Comparison of ENCODE assay signal across 21 cellular contexts in the genomic region with DNA sequence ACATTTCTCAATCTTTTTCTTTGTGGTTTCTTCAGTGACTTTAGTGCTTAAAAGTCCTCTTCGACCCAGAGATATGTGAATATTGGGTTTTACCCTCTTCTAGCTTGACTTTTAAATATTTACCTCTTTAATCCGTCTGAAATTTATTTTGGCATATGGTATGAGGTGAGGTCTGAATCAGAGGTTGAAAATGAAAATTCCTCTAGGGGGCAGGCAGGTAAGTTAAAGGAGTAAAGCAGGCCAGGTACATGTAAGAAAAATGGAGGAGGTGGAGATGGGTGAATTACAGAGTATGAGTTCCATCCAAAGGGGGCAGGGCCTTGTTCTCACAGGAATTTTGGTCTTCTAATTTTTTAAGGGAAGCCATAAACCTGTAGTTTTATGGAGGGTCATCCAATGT.
A peak's percentile ranks its signal among the peaks of the same experiment; 100 is the strongest.
DNase-seq lines count a peak whose midpoint lies in the region; ATAC-seq, FAIRE-seq and TF ChIP-seq lines count a peak whose summit lies in the region.
"Had no signal": no experiment of that assay in that cellular context is flagged by ENCODE, and none has a peak within 500 bp of the region (broad histone marks: within the 10 kb centered on the region; RNA-seq: fewer than 3 reads in every experiment).

No MANE protein-coding gene starts in this region.

- no peak overlapping the region for H3K4me3 ChIP-seq in GM12878
- H3K4me3 ChIP-seq in neuronal stem cell (ENCODE audit: low read length in 2 of 2), result no peak overlapping the region
- no peak overlapping the region for H3K4me3 ChIP-seq in aorta (ENCODE audit: low read length in 2 of 2)
- H3K4me3 ChIP-seq: testis had no signal

- no peak overlapping the region for H3K9ac ChIP-seq in GM12878 (ENCODE audit: control insufficient read depth, insufficient read depth, low read length)
- H3K9ac ChIP-seq in neuronal stem cell (ENCODE audit: low read depth, low read length, poor library complexity), result no peak overlapping the region

- H3K27me3 ChIP-seq in GM12878 (replicated peaks in 1 of 2; ENCODE audit: control insufficient read depth in 2 of 2, insufficient read depth in 2 of 2, low read length in 1 of 2), result no peaks in the 10 kb centered on the region; a peak in 1 of 4 replicates
- no peaks in the 10 kb centered on the region for H3K27me3 ChIP-seq in neuronal stem cell (ENCODE audit: control insufficient read depth in 3 of 3, insufficient read depth in 3 of 3, low read depth in 1 of 3, low read length in 3 of 3)
- no peaks in the 10 kb centered on the region for H3K27me3 ChIP-seq in aorta (ENCODE audit: control insufficient read depth in 1 of 2, insufficient read depth in 2 of 2, low read length in 1 of 2)
- H3K27me3 ChIP-seq: testis had no signal

- H3K4me2 ChIP-seq in GM12878 (ENCODE audit: control insufficient read depth, insufficient read depth) (no peak overlapping the region), neuronal stem cell (ENCODE audit: insufficient read depth, low read length, poor library complexity, severe bottlenecking) (no peak overlapping the region)

- H3K9me3 Mint-ChIP-seq in mesothelial cell of epicardium, result no peaks in the 10 kb centered on the region

- no peak overlapping the region for H3K4me3 Mint-ChIP-seq in mesothelial cell of epicardium
- H3K4me3 Mint-ChIP-seq: activated CD8-positive, alpha-beta memory T cell treated with anti-CD3 and anti-CD28 coated beads, Interleukin-2, amount 10 ng/mL, durations not matched to agents 7 days and 5 days had no signal

- no peak overlapping the region for H2BK12ac ChIP-seq in neuronal stem cell (ENCODE audit: low read length)

- no peak overlapping the region for H2AK5ac ChIP-seq in neuronal stem cell (ENCODE audit: low read depth, low read length)

- no peak for TF ChIP-seq EP300 in GM12878 (IDR thresholded peaks at IDR 0.05; ENCODE audit: borderline replicate concordance in 1 of 2, control insufficient read depth in 1 of 2, low read depth in 2 of 2, low read length in 2 of 2)

- H3K27ac Mint-ChIP-seq in mesothelial cell of epicardium, result peak overlapping the region; percentile 66
- H3K27ac Mint-ChIP-seq: activated CD8-positive, alpha-beta memory T cell treated with anti-CD3 and anti-CD28 coated beads, Interleukin-2, amount 10 ng/mL, durations not matched to agents 7 days and 5 days; CD14-positive monocyte had no signal

- WGBS in GM12878 (ENCODE audit: insufficient coverage, insufficient replicate concordance, low lambda C conversion rate, missing lambda C conversion rate), result 21% methylated on average over 2 of the region's 2 CpGs
- no CpG with 5 or more reads among the region's 2 CpGs for WGBS in neuronal stem cell (ENCODE audit: extremely low coverage in 2 of 2, insufficient read length in 2 of 2, insufficient replicate concordance in 1 of 2), 2 donors
- 70 to 73% methylated on average over 2 of the region's 2 CpGs for whole genome bisulfite sequencing in aorta, 2 donors

- no peak overlapping the region for H4K91ac ChIP-seq in neuronal stem cell (ENCODE audit: low read depth, low read length, poor library complexity)

- POLR2A ChIA-PET in GM12878 (lab: Charles Lee), result no interaction called here

- no peak overlapping the region for H3K4ac ChIP-seq in neuronal stem cell (ENCODE audit: low read length)

- no peak overlapping the region for H2BK15ac ChIP-seq in neuronal stem cell (ENCODE audit: low read length)

- in situ Hi-C loops in GM12878 (cut with MboI), result no loop called here

- no peak for TF ChIP-seq RAD21 in GM12878 (IDR thresholded peaks at IDR 0.05; ENCODE audit: insufficient read depth, low read depth, low read length)

- H3K14ac ChIP-seq in neuronal stem cell (ENCODE audit: low read length), result no peak overlapping the region

- peak; percentile 54 for FAIRE-seq in GM12878 (lab: Jason Lieb, UNC)

- no TSS peak for BruUV-seq in GM12878 (replicated peaks; lab: Mats Ljungman, UMichigan)

- no peaks in the 10 kb centered on the region for H3K79me2 ChIP-seq in GM12878 (ENCODE audit: control insufficient read depth, insufficient read depth, low read length)

- no peaks in the 10 kb centered on the region for H3K79me1 ChIP-seq in neuronal stem cell (ENCODE audit: low read depth, low read length)

- RAD21 ChIA-PET in GM12878 (lab: Charles Lee; ENCODE audit: unreplicated experiment), result interaction anchor here (1.0 kb wide), 1 partner anchor 262 kb away, joined by 3 read pairs; no protein-coding TSS in a partner anchor

- peak in 1 of 3 experiments; percentile 23; a peak in 3 of 6 replicates for TF ChIP-seq CTCF in GM12878 (IDR thresholded peaks at IDR 0.05 in 2 of 3, conservative IDR thresholded peaks at IDR 0.05 in 1 of 3; ENCODE audit: control insufficient read depth in 2 of 3, extremely low read depth in 1 of 3, insufficient read depth in 1 of 3, low read depth in 3 of 3, low read length in 3 of 3)
- TF ChIP-seq CTCF in mesothelial cell of epicardium (IDR thresholded peaks at IDR 0.05; ENCODE audit: unreplicated experiment), result no peak

- H3K36me3 Mint-ChIP-seq in mesothelial cell of epicardium, result no peaks in the 10 kb centered on the region
- H3K36me3 Mint-ChIP-seq: activated CD8-positive, alpha-beta memory T cell treated with anti-CD3 and anti-CD28 coated beads, Interleukin-2, amount 10 ng/mL, durations not matched to agents 7 days and 5 days; CD14-positive monocyte had no signal

- H3K27ac ChIP-seq in GM12878 (ENCODE audit: control insufficient read depth, insufficient read depth), result no peak overlapping the region
- no peak overlapping the region for H3K27ac ChIP-seq in neuronal stem cell (replicated peaks; ENCODE audit: low read length)
- no peak overlapping the region for H3K27ac ChIP-seq in aorta (ENCODE audit: low read depth in 1 of 2, low read length in 2 of 2)
- H3K27ac ChIP-seq: epithelial cell of prostate, testis had no signal

- H3K18ac ChIP-seq in neuronal stem cell (ENCODE audit: low read length), result no peak overlapping the region

- H3K4me1 Mint-ChIP-seq in mesothelial cell of epicardium, result peaks cover 69% of the 10 kb centered on the region
- H3K4me1 Mint-ChIP-seq: activated CD8-positive, alpha-beta memory T cell treated with anti-CD3 and anti-CD28 coated beads, Interleukin-2, amount 10 ng/mL, durations not matched to agents 7 days and 5 days had no signal

- no peaks in the 10 kb centered on the region for H3K4me1 ChIP-seq in GM12878 (ENCODE audit: control insufficient read depth, insufficient read depth, low read length)
- peaks cover 0 to 5% of the 10 kb centered on the region in 2 donors for H3K4me1 ChIP-seq in neuronal stem cell (ENCODE audit: control insufficient read depth in 2 of 2, insufficient read depth in 1 of 2, low read depth in 1 of 2, low read length in 2 of 2)
- H3K4me1 ChIP-seq in aorta (ENCODE audit: control insufficient read depth in 1 of 2, insufficient read depth in 2 of 2, low read length in 2 of 2), result no peaks in the 10 kb centered on the region
- H3K4me1 ChIP-seq: testis had no signal

- H3K9me3 ChIP-seq in GM12878 (replicated peaks; ENCODE audit: control insufficient read depth, insufficient read depth, low read length) (no peaks in the 10 kb centered on the region), neuronal stem cell (replicated peaks in 1 of 2; ENCODE audit: control insufficient read depth in 2 of 2, insufficient read depth in 1 of 2, low read depth in 1 of 2, low read length in 2 of 2) (no peaks in the 10 kb centered on the region), aorta (ENCODE audit: control insufficient read depth, low read length) (no peaks in the 10 kb centered on the region)
- H3K9me3 ChIP-seq: testis had no signal

- ATAC-seq in GM12878 (no peak), aorta (ENCODE audit: low FRiP score) (no peak)
- ATAC-seq: activated CD8-positive, alpha-beta memory T cell treated with anti-CD3 and anti-CD28 coated beads, Interleukin-2, amount 10 ng/mL, durations not matched to agents 7 days and 5 days had no signal

- no peak for TF ChIP-seq POLR2A in GM12878 (IDR thresholded peaks at IDR 0.05; ENCODE audit: low read depth, low read length)

- H4K8ac ChIP-seq in neuronal stem cell (ENCODE audit: low read depth, low read length), result no peak overlapping the region

- CTCF ChIA-PET in GM12878 (lab: Yijun Ruan, JAX), result interaction anchor here (0.9 to 1.2 kb wide), 2 partner anchors 216 to 262 kb away, joined by 3 to 6 read pairs; no protein-coding TSS in a partner anchor

- intact Hi-C loops in GM12878 (cut with micrococcal nuclease; ENCODE audit: unreplicated experiment) (no loop called here), aorta (cut with DNase I) (no loop called here)

- H2AFZ ChIP-seq in GM12878 (ENCODE audit: control insufficient read depth, low read depth, low read length) (no peak overlapping the region), neuronal stem cell (ENCODE audit: low read length) (no peak overlapping the region)

- SMC1A ChIA-PET in GM12878 (lab: Charles Lee; ENCODE audit: uncharacterized antibody, unreplicated experiment), result interaction anchor here (0.8 to 0.9 kb wide), 2 partner anchors 214 to 262 kb away, joined by 3 read pairs; no protein-coding TSS in a partner anchor

- H4K20me1 ChIP-seq in GM12878 (ENCODE audit: control insufficient read depth, insufficient read depth), result no peaks in the 10 kb centered on the region

- H3K23ac ChIP-seq in neuronal stem cell (ENCODE audit: low read depth, low read length, poor library complexity), result no peak overlapping the region

- H2BK5ac ChIP-seq in neuronal stem cell (ENCODE audit: low read length), result no peak overlapping the region

- H3K27me3 Mint-ChIP-seq in mesothelial cell of epicardium (ENCODE audit: low read depth), result no peaks in the 10 kb centered on the region

- H3K36me3 ChIP-seq in GM12878 (ENCODE audit: control insufficient read depth in 2 of 2, insufficient read depth in 2 of 2, low read length in 1 of 2) (no peaks in the 10 kb centered on the region), neuronal stem cell (replicated peaks in 1 of 2; ENCODE audit: control insufficient read depth in 2 of 2, insufficient read depth in 2 of 2, low read length in 2 of 2) (no peaks in the 10 kb centered on the region), aorta (ENCODE audit: control insufficient read depth in 1 of 2, insufficient read depth in 2 of 2, low read length in 1 of 2) (no peaks in the 10 kb centered on the region)

- H2BK120ac ChIP-seq in neuronal stem cell (ENCODE audit: low read depth, low read length), result no peak overlapping the region

- DNase-seq in DMS79 treated with DMSO at 0.1 percent for 48 hours (lab: John Stamatoyannopoulos, UW) (peak; percentile 13), DMS79 (lab: John Stamatoyannopoulos, UW) (no peak), NCI-H1105 treated with DMSO at 0.1 percent for 48 hours (lab: John Stamatoyannopoulos, UW) (peak; percentile 49), GM12878 (ENCODE audit: low read depth, low spot score) (no peak), mesothelial cell of epicardium (ENCODE audit: low spot score in 2 of 2, unreplicated experiment in 2 of 2) (no peak), neuronal stem cell (ENCODE audit: low spot score) (no peak), aorta (no peak)
- no peak for DNase-seq in activated CD4-positive, CD25-positive, alpha-beta regulatory T cell treated with anti-CD3 and anti-CD28 coated beads, Interleukin-2, amount 50 U/mL, for 72 hours
- DNase-seq: 8988T; activated CD4-positive, CD25-positive, alpha-beta regulatory T cell; activated CD8-positive, alpha-beta memory T cell treated with anti-CD3 and anti-CD28 coated beads, Interleukin-2, amount 10 ng/mL, durations not matched to agents 7 days and 5 days; activated gamma-delta T cell; cortex of kidney; islet precursor cell; NCI-H2227 treated with DMSO at 0.1 percent for 48 hours; nucleus accumbens; stimulated activated CD4-positive, alpha-beta T cell treated with anti-CD3 and anti-CD28 coated beads, Interleukin-4, amount 100 ng/mL, for 1 hour; stimulated activated CD8-positive, alpha-beta memory T cell treated with anti-CD3 and anti-CD28 coated beads, Interleukin-4, amount 100 ng/mL, for 48 hours; testis had no signal

Comparison
In these comparisons a context has a peak if more than half of its experiments do, and no peak if none do; other contexts are left out.
1. DNase-seq: peak in DMS79 treated with DMSO at 0.1 percent for 48 hours (single experiment) and NCI-H1105 treated with DMSO at 0.1 percent for 48 hours (single experiment); none in DMS79 (single experiment), GM12878 (single experiment), mesothelial cell of epicardium (0 of 2), activated CD4-positive, CD25-positive, alpha-beta regulatory T cell treated with anti-CD3 and anti-CD28 coated beads, Interleukin-2, amount 50 U/mL, for 72 hours (single experiment), neuronal stem cell (single experiment) and aorta (0 of 2).